8 cellular contexts compared by ENCODE assay signal in genomic region chr12:110531741-110532333, GRCh38. TPM values are rescaled to one million over a fixed set of nuclear protein-coding genes. Genes with fewer than 3 reads are reported as not detected.
DNase-seq lines count a peak whose midpoint lies in the region; ATAC-seq, FAIRE-seq and TF ChIP-seq lines count a peak whose summit lies in the region.

No MANE protein-coding gene starts in this region.

- in situ Hi-C loops in G401 (cut with HindIII; ENCODE audit: low sequenced_read_pairs), result no loop called here

- FAIRE-seq in endothelial cell of umbilical vein (lab: Jason Lieb, UNC) (peak; percentile 8), urothelium cell line (lab: Jason Lieb, UNC) (no peak)

- H3K79me2 ChIP-seq in endothelial cell of umbilical vein (ENCODE audit: control insufficient read depth, insufficient read depth, low read length), result peaks cover 6% of the 10 kb centered on the region

- BruUV-seq in endothelial cell of umbilical vein (replicated peaks; lab: Mats Ljungman, UMichigan), result no TSS peak

- CTCF ChIA-PET in endothelial cell of umbilical vein (lab: Charles Lee), result interaction anchor here (1.1 to 1.2 kb wide), 3 partner anchors 19 to 68 kb away, joined by 3 to 6 read pairs (median 4); no protein-coding TSS in a partner anchor

- H3K27ac ChIP-seq in endothelial cell of umbilical vein (ENCODE audit: insufficient read depth, low read depth, low read length) (no peak overlapping the region), vagina (peak overlapping the region; percentile 41)

- H3K4me2 ChIP-seq in endothelial cell of umbilical vein (ENCODE audit: insufficient read depth, low read length), result no peak overlapping the region

- H3K4me3 ChIP-seq in endothelial cell of umbilical vein (replicated peaks in 1 of 3; ENCODE audit: insufficient read depth in 1 of 3, low read depth in 1 of 3, low read length in 3 of 3) (no peak overlapping the region), vagina (no peak overlapping the region)

- ATAC-seq in GM19468 (IDR thresholded peaks at IDR 0.05; ENCODE audit: extremely low read depth, unreplicated experiment) (peak; percentile 88), HG03460 (IDR thresholded peaks at IDR 0.05; ENCODE audit: unreplicated experiment) (peak; percentile 87)

- no peaks in the 10 kb centered on the region for H3K9me1 ChIP-seq in endothelial cell of umbilical vein (replicated peaks; ENCODE audit: control insufficient read depth, extremely low read depth, insufficient read depth, low read length)

- dilution Hi-C loops in endothelial cell of umbilical vein (cut with MboI; ENCODE audit: extremely low pct_ligation_motif_present, low sequenced_read_pairs), result no loop called here

- peak; percentile 67 for DNase-seq in G401 (ENCODE audit: low spot score)
- no peak for DNase-seq in endothelial cell of umbilical vein (ENCODE audit: low read depth, low spot score)
- no peak for DNase-seq in vagina (ENCODE audit: extremely low spot score in 2 of 2)
- DNase-seq in effector CD8-positive, alpha-beta T cell (lab: John Stamatoyannopoulos, UW), result no peak
- no peak for DNase-seq in urothelium cell line (ENCODE audit: low spot score)
- DNase-seq in activated CD8-positive, alpha-beta memory T cell treated with anti-CD3 and anti-CD28 coated beads, Interleukin-2, amount 50 U/mL, for 48 hours, result no peak

- H4K20me1 ChIP-seq in endothelial cell of umbilical vein (replicated peaks; ENCODE audit: control insufficient read depth, extremely low read depth, insufficient read depth, low read length), result no peaks in the 10 kb centered on the region

- H3K4me1 ChIP-seq in endothelial cell of umbilical vein (ENCODE audit: control insufficient read depth, extremely low read depth, insufficient read depth, low read length), result no peaks in the 10 kb centered on the region
- H3K4me1 ChIP-seq in vagina, result peaks cover 42% of the 10 kb centered on the region

- H2AFZ ChIP-seq in endothelial cell of umbilical vein (ENCODE audit: low read depth, low read length), result no peak overlapping the region

- H3K9me3 ChIP-seq in endothelial cell of umbilical vein (replicated peaks; ENCODE audit: control insufficient read depth, insufficient read depth, low read length) (no peaks in the 10 kb centered on the region), vagina (no peaks in the 10 kb centered on the region)

- no peak for TF ChIP-seq CTCF in endothelial cell of umbilical vein (IDR thresholded peaks at IDR 0.05; ENCODE audit: extremely low read depth in 1 of 2, insufficient read depth in 1 of 2, low read depth in 1 of 2, low read length in 2 of 2)
- TF ChIP-seq CTCF in vagina (IDR thresholded peaks at IDR 0.05), result no peak

- intact Hi-C loops in endothelial cell of umbilical vein (cut with micrococcal nuclease) (no loop called here), vagina (cut with DNase I) (no loop called here)

- H3K9ac ChIP-seq in endothelial cell of umbilical vein (replicated peaks; ENCODE audit: extremely low read depth, insufficient read depth, low read length), result no peak overlapping the region

- H3K36me3 ChIP-seq in endothelial cell of umbilical vein (ENCODE audit: control insufficient read depth in 2 of 2, extremely low read depth in 1 of 2, insufficient read depth in 2 of 2, low read length in 2 of 2), result peaks cover 2% of the 10 kb centered on the region in 2 experiments
- H3K36me3 ChIP-seq in vagina, result peaks cover 0 to 21% of the 10 kb centered on the region in 2 donors

- TF ChIP-seq POLR2A in endothelial cell of umbilical vein (IDR thresholded peaks at IDR 0.05; ENCODE audit: low read depth, low read length), result no peak
- no peak for TF ChIP-seq POLR2A in vagina (IDR thresholded peaks at IDR 0.05)

- POLR2A ChIA-PET in endothelial cell of umbilical vein (lab: Charles Lee), result no interaction called here

- H3K27me3 ChIP-seq in endothelial cell of umbilical vein (ENCODE audit: control insufficient read depth in 2 of 2, insufficient read depth in 2 of 2, low read length in 2 of 2) (no peaks in the 10 kb centered on the region), vagina (no peaks in the 10 kb centered on the region)

TF ChIP-seq in endothelial cell of umbilical vein, 7 proteins besides CTCF, POLR2A, EP300 and RAD21:
- TF ChIP-seq MAX (IDR thresholded peaks at IDR 0.05; ENCODE audit: insufficient read depth, insufficient read length), result no peak
- peak; percentile 15 for TF ChIP-seq FOS (IDR thresholded peaks at IDR 0.05; ENCODE audit: borderline replicate concordance, insufficient read depth, low read length)
- no peak for TF ChIP-seq GATA2 (IDR thresholded peaks at IDR 0.05; ENCODE audit: insufficient read depth, insufficient read length, low read depth, low read length)
- TF ChIP-seq POLR2AphosphoS5 (IDR thresholded peaks at IDR 0.05; ENCODE audit: insufficient read depth, low read depth, low read length), result no peak
- peak; percentile 22 for TF ChIP-seq JUN (IDR thresholded peaks at IDR 0.05; ENCODE audit: borderline replicate concordance, insufficient read depth, insufficient read length, low read depth)
- TF ChIP-seq EZH2 (IDR thresholded peaks at IDR 0.05; ENCODE audit: borderline replicate concordance, low read depth, low read length, severe bottlenecking), result no peak
TF ChIP-seq in endothelial cell of umbilical vein: peak in this region for 2.

RNA-seq across cellular contexts. Expression of gene RAD9B, which starts 29.7 kb away (rescaled TPM):
- 0.41 TPM in 1 of 2 replicates, not detected in the other for total RNA-seq in G401 (2014; rRNA removed; shearing (Covaris generic))
- total RNA-seq in endothelial cell of umbilical vein (0.15 TPM in 1 of 2 replicates, not detected in the other), vagina (not detected)
- 0.08 and 0.11 TPM in 2 replicates for polyA plus RNA-seq in endothelial cell of umbilical vein
- polyA plus RNA-seq in endothelial cell of umbilical vein (2011; cell fraction: cytosol; rRNA removed), result 0.06 and 0.10 TPM in 2 replicates
- 0.21 and 0.41 TPM in 2 replicates for polyA plus RNA-seq in endothelial cell of umbilical vein (2011; cell fraction: nucleus; rRNA removed)
- polyA plus RNA-seq in endothelial cell of umbilical vein (2012), result 0.07 and 0.20 TPM in 2 replicates
- 0.17 and 0.56 TPM in 2 replicates for polyA minus RNA-seq in endothelial cell of umbilical vein
- polyA minus RNA-seq in endothelial cell of umbilical vein (2011; cell fraction: cytosol; rRNA and poly(A)+ RNA removed), result 1.1 TPM
- polyA minus RNA-seq in endothelial cell of umbilical vein (2011; cell fraction: nucleus; rRNA and poly(A)+ RNA removed), result not detected in 2 replicates

RNA-seq across cellular contexts. Expression of gene VPS29, which starts 29.9 kb away (rescaled TPM):
- 35.3 and 45.0 TPM in 2 replicates for total RNA-seq in G401 (2014; rRNA removed; shearing (Covaris generic))
- 147 and 155 TPM in 2 replicates for total RNA-seq in endothelial cell of umbilical vein
- 111 and 138 TPM in 2 replicates for polyA plus RNA-seq in endothelial cell of umbilical vein
- polyA plus RNA-seq in endothelial cell of umbilical vein (2011; cell fraction: cytosol; rRNA removed), result 181 and 196 TPM in 2 replicates
- polyA plus RNA-seq in endothelial cell of umbilical vein (2011; cell fraction: nucleus; rRNA removed), result 195 and 213 TPM in 2 replicates
- 162 and 252 TPM in 2 replicates for polyA plus RNA-seq in endothelial cell of umbilical vein (2012)
- polyA minus RNA-seq in endothelial cell of umbilical vein, result 67.9 and 76.5 TPM in 2 replicates
- polyA minus RNA-seq in endothelial cell of umbilical vein (2011; cell fraction: cytosol; rRNA and poly(A)+ RNA removed), result 45.6 TPM
- 32.4 and 64.0 TPM in 2 replicates for polyA minus RNA-seq in endothelial cell of umbilical vein (2011; cell fraction: nucleus; rRNA and poly(A)+ RNA removed)
- total RNA-seq in vagina, result 74.9 TPM

RNA-seq across cellular contexts. Expression of gene PPTC7, which starts 51.3 kb away (rescaled TPM):
- 11.7 and 15.3 TPM in 2 replicates for total RNA-seq in G401 (2014; rRNA removed; shearing (Covaris generic))
- total RNA-seq in endothelial cell of umbilical vein (15.2 and 17.0 TPM in 2 replicates), vagina (43.0 TPM)
- polyA plus RNA-seq in endothelial cell of umbilical vein, result 6.8 and 8.4 TPM in 2 replicates
- 7.6 and 7.7 TPM in 2 replicates for polyA plus RNA-seq in endothelial cell of umbilical vein (2011; cell fraction: cytosol; rRNA removed)
- 10.7 and 14.5 TPM in 2 replicates for polyA plus RNA-seq in endothelial cell of umbilical vein (2011; cell fraction: nucleus; rRNA removed)
- 16.2 and 20.9 TPM in 2 replicates for polyA plus RNA-seq in endothelial cell of umbilical vein (2012)
- 27.4 and 28.7 TPM in 2 replicates for polyA minus RNA-seq in endothelial cell of umbilical vein
- 16.2 TPM for polyA minus RNA-seq in endothelial cell of umbilical vein (2011; cell fraction: cytosol; rRNA and poly(A)+ RNA removed)
- 9.0 and 15.4 TPM in 2 replicates for polyA minus RNA-seq in endothelial cell of umbilical vein (2011; cell fraction: nucleus; rRNA and poly(A)+ RNA removed)
